ENCODE assay signal across 16 cellular contexts in genomic region chr7:155992538-155992937, GRCh38.
DNase-seq lines count a peak whose midpoint lies in the region; ATAC-seq and TF ChIP-seq lines count a peak whose summit lies in the region.
"Had no signal": no experiment of that assay in that cellular context is flagged by ENCODE, and none has a peak within 500 bp of the region (broad histone marks: within the 10 kb centered on the region; RNA-seq: fewer than 3 reads in every experiment).

No MANE protein-coding gene starts in this region.

- H3K9me3 Mint-ChIP-seq in activated CD8-positive, alpha-beta T cell treated with anti-CD3 and anti-CD28 coated beads for 36 hours = peaks cover 2% of the 10 kb centered on the region
- no peaks in the 10 kb centered on the region for H3K9me3 Mint-ChIP-seq in activated CD8-positive, alpha-beta T cell treated with anti-CD3 and anti-CD28 coated beads, Interleukin-2, amount 10 ng/mL, durations not matched to agents 7 days and 5 days (ENCODE audit: insufficient read depth)
- H3K9me3 Mint-ChIP-seq in chondrocyte (ENCODE audit: low read depth) = peaks cover 7% of the 10 kb centered on the region

- CTCF ChIA-PET in activated CD8-positive, alpha-beta T cell treated with anti-CD3 and anti-CD28 coated beads for 36 hours (lab: Charles Lee) = no interaction called here
- CTCF ChIA-PET in activated CD8-positive, alpha-beta T cell treated with anti-CD3 and anti-CD28 coated beads, Interleukin-2, amount 10 ng/mL, durations not matched to agents 7 days and 5 days (lab: Charles Lee) = no interaction called here

- peaks cover 4% of the 10 kb centered on the region for H3K27me3 Mint-ChIP-seq in activated CD8-positive, alpha-beta T cell treated with anti-CD3 and anti-CD28 coated beads for 36 hours
- H3K27me3 Mint-ChIP-seq in activated CD8-positive, alpha-beta T cell treated with anti-CD3 and anti-CD28 coated beads, Interleukin-2, amount 10 ng/mL, durations not matched to agents 7 days and 5 days (ENCODE audit: low read depth) = peaks cover 5% of the 10 kb centered on the region
- H3K27me3 Mint-ChIP-seq in chondrocyte (ENCODE audit: low read depth) = peaks cover 27% of the 10 kb centered on the region

- ATAC-seq in activated CD8-positive, alpha-beta T cell treated with anti-CD3 and anti-CD28 coated beads for 36 hours = peak; percentile 31
- ATAC-seq in activated CD8-positive, alpha-beta T cell treated with anti-CD3 and anti-CD28 coated beads, Interleukin-2, amount 10 ng/mL, durations not matched to agents 7 days and 5 days = no peak
- ATAC-seq: A549, K562 had no signal

- H3K4me3 Mint-ChIP-seq in activated CD8-positive, alpha-beta T cell treated with anti-CD3 and anti-CD28 coated beads for 36 hours = no peak overlapping the region
- no peak overlapping the region for H3K4me3 Mint-ChIP-seq in activated CD8-positive, alpha-beta T cell treated with anti-CD3 and anti-CD28 coated beads, Interleukin-2, amount 10 ng/mL, durations not matched to agents 7 days and 5 days
- no peak overlapping the region for H3K4me3 Mint-ChIP-seq in chondrocyte (ENCODE audit: unreplicated experiment)

- POLR2A ChIA-PET in activated CD8-positive, alpha-beta T cell treated with anti-CD3 and anti-CD28 coated beads for 36 hours (lab: Charles Lee) = no interaction called here
- POLR2A ChIA-PET in activated CD8-positive, alpha-beta T cell treated with anti-CD3 and anti-CD28 coated beads, Interleukin-2, amount 10 ng/mL, durations not matched to agents 7 days and 5 days (lab: Charles Lee) = no interaction called here

- no peaks in the 10 kb centered on the region for H3K36me3 Mint-ChIP-seq in activated CD8-positive, alpha-beta T cell treated with anti-CD3 and anti-CD28 coated beads for 36 hours (ENCODE audit: low read depth)
- no peaks in the 10 kb centered on the region for H3K36me3 Mint-ChIP-seq in activated CD8-positive, alpha-beta T cell treated with anti-CD3 and anti-CD28 coated beads, Interleukin-2, amount 10 ng/mL, durations not matched to agents 7 days and 5 days (ENCODE audit: low read depth)
- no peaks in the 10 kb centered on the region for H3K36me3 Mint-ChIP-seq in chondrocyte (ENCODE audit: low read depth)

- no peak overlapping the region for H3K27ac Mint-ChIP-seq in activated CD8-positive, alpha-beta T cell treated with anti-CD3 and anti-CD28 coated beads for 36 hours
- H3K27ac Mint-ChIP-seq in activated CD8-positive, alpha-beta T cell treated with anti-CD3 and anti-CD28 coated beads, Interleukin-2, amount 10 ng/mL, durations not matched to agents 7 days and 5 days = no peak overlapping the region
- no peak overlapping the region for H3K27ac Mint-ChIP-seq in chondrocyte (ENCODE audit: unreplicated experiment)

- no peak for TF ChIP-seq CTCF in activated CD8-positive, alpha-beta T cell treated with anti-CD3 and anti-CD28 coated beads for 36 hours (IDR thresholded peaks at IDR 0.05)
- TF ChIP-seq CTCF in chondrocyte (IDR thresholded peaks at IDR 0.05) = no peak

- peaks cover 52% of the 10 kb centered on the region for H3K4me1 Mint-ChIP-seq in activated CD8-positive, alpha-beta T cell treated with anti-CD3 and anti-CD28 coated beads for 36 hours (ENCODE audit: low read depth)
- peaks cover 56% of the 10 kb centered on the region for H3K4me1 Mint-ChIP-seq in activated CD8-positive, alpha-beta T cell treated with anti-CD3 and anti-CD28 coated beads, Interleukin-2, amount 10 ng/mL, durations not matched to agents 7 days and 5 days (ENCODE audit: low read depth)
- no peaks in the 10 kb centered on the region for H3K4me1 Mint-ChIP-seq in chondrocyte (ENCODE audit: low read depth)

- DNase-seq in activated CD8-positive, alpha-beta T cell treated with anti-CD3 and anti-CD28 coated beads for 36 hours = peak; percentile 54
- DNase-seq in activated CD8-positive, alpha-beta T cell treated with anti-CD3 and anti-CD28 coated beads, Interleukin-2, amount 10 ng/mL, durations not matched to agents 7 days and 5 days = no peak
- DNase-seq in stimulated activated CD4-positive, alpha-beta T cell treated with anti-CD3 and anti-CD28 coated beads, Interleukin-15, amount 100 ng/mL, for 24 hours = peak; percentile 23
- no peak for DNase-seq in stimulated activated CD4-positive, alpha-beta T cell treated with anti-CD3 and anti-CD28 coated beads, Interleukin-4, amount 100 ng/mL, for 24 hours
- DNase-seq in chondrocyte (ENCODE audit: low spot score) = peak; percentile 75
- DNase-seq in ureter (ENCODE audit: low spot score) = peak; percentile 13
- DNase-seq in middle frontal gyrus (ENCODE audit: extremely low spot score, low spot score) = no peak
- no peak for DNase-seq in iPS-NIHi11 (ENCODE audit: low spot score)
- DNase-seq: COR-L47, DMS153, GOT3, NCI-H187 treated with DMSO at 0.1 percent for 48 hours, NCI-H446, NCI-H69 had no signal

- intact Hi-C loops in activated CD8-positive, alpha-beta T cell treated with anti-CD3 and anti-CD28 coated beads for 36 hours (cut with micrococcal nuclease) = no loop called here

Comparison
In these comparisons a context has a peak if more than half of its experiments do, and no peak if none do; other contexts are left out.
1. DNase-seq: peak in activated CD8-positive, alpha-beta T cell treated with anti-CD3 and anti-CD28 coated beads for 36 hours (single experiment), stimulated activated CD4-positive, alpha-beta T cell treated with anti-CD3 and anti-CD28 coated beads, Interleukin-15, amount 100 ng/mL, for 24 hours (single experiment), chondrocyte (single experiment) and ureter (single experiment); none in activated CD8-positive, alpha-beta T cell treated with anti-CD3 and anti-CD28 coated beads, Interleukin-2, amount 10 ng/mL, durations not matched to agents 7 days and 5 days (single experiment), stimulated activated CD4-positive, alpha-beta T cell treated with anti-CD3 and anti-CD28 coated beads, Interleukin-4, amount 100 ng/mL, for 24 hours (single experiment), middle frontal gyrus (single experiment) and iPS-NIHi11 (single experiment).